Comparison of ENCODE assay signal across 33 cellular contexts in genomic region chr7:112308974-112309373, GRCh38.
"Had no signal": no experiment of that assay in that cellular context is flagged by ENCODE, and none has a peak within 500 bp of the region (broad histone marks: within the 10 kb centered on the region; RNA-seq: fewer than 3 reads in every experiment).

No MANE protein-coding gene starts in this region.

- H3K36me3 ChIP-seq: adrenal gland, brain microvascular endothelial cell, breast epithelium, cardiac muscle cell had no signal

- H3K27ac ChIP-seq: adrenal gland, ascending aorta, body of pancreas, brain microvascular endothelial cell, breast epithelium, cardiac muscle cell had no signal

- H3K9me3 ChIP-seq: adrenal gland, ascending aorta, body of pancreas, breast epithelium had no signal

- FAIRE-seq: astrocyte, bronchial epithelial cell had no signal

- H3K27me3 ChIP-seq: adrenal gland, ascending aorta, body of pancreas, brain microvascular endothelial cell, breast epithelium, cardiac muscle cell had no signal

- H3K4me3 ChIP-seq: adrenal gland, ascending aorta, body of pancreas, breast epithelium, cardiac muscle cell had no signal

- ATAC-seq: activated naive CD4-positive, alpha-beta T cell treated with anti-CD3 and anti-CD28 coated beads, Interleukin-2, amount 50 U/mL, for 72 hours; activated naive CD8-positive, alpha-beta T cell treated with anti-CD3 and anti-CD28 coated beads, Interleukin-2, amount 50 U/mL, for 24 hours; activated T-cell treated with anti-CD3 and anti-CD28 coated beads, Interleukin-2, amount 50 U/mL, for 4 hours; activated T-cell treated with anti-CD3 and anti-CD28 coated beads, Interleukin-2, amount 50 U/mL, for 72 hours; activated T-helper 17 cell treated with anti-CD3 and anti-CD28 coated beads, Interleukin-2, amount 50 U/mL, for 72 hours; body of pancreas had no signal

- H3K4me1 ChIP-seq: adrenal gland, ascending aorta, body of pancreas, breast epithelium had no signal

- DNase-seq: activated effector memory CD4-positive, alpha-beta T cell treated with anti-CD3 and anti-CD28 coated beads, Interleukin-2, amount 50 U/mL, for 16 hours; activated effector memory CD4-positive, alpha-beta T cell treated with Interleukin-2 at 50 U/mL for 16 hours; activated gamma-delta T cell; activated gamma-delta T cell treated with Interleukin-2 at 50 U/mL for 16 hours; activated naive CD4-positive, alpha-beta T cell; activated naive CD4-positive, alpha-beta T cell treated with anti-CD3 and anti-CD28 coated beads for 36 hours; activated naive CD4-positive, alpha-beta T cell treated with anti-CD3 and anti-CD28 coated beads, Interleukin-2, amount 10 ng/mL, durations not matched to agents 7 days and 5 days; activated naive CD4-positive, alpha-beta T cell treated with anti-CD3 and anti-CD28 coated beads, Interleukin-2, amount 50 U/mL, for 16 hours; activated naive CD4-positive, alpha-beta T cell treated with Interleukin-2 at 50 U/mL for 16 hours; activated naive CD8-positive, alpha-beta T cell treated with anti-CD3 and anti-CD28 coated beads for 36 hours; activated naive CD8-positive, alpha-beta T cell treated with anti-CD3 and anti-CD28 coated beads, Interleukin-2, amount 10 ng/mL, durations not matched to agents 7 days and 5 days; activated naive CD8-positive, alpha-beta T cell treated with anti-CD3 and anti-CD28 coated beads, Interleukin-2, amount 50 U/mL, for 24 hours; activated T-cell treated with anti-CD3 and anti-CD28 coated beads, Interleukin-2, amount 50 U/mL, for 24 hours; activated T-cell treated with anti-CD3 and anti-CD28 coated beads, Interleukin-2, amount 50 U/mL, for 4 hours; activated T-cell treated with anti-CD3 and anti-CD28 coated beads, Interleukin-2, amount 50 U/mL, for 48 hours; activated T-cell treated with anti-CD3 and anti-CD28 coated beads, Interleukin-2, amount 50 U/mL, for 72 hours; adrenal gland; amniotic stem cell; amygdala; anterior cingulate cortex; aorta; body of pancreas; brain microvascular endothelial cell; caudate nucleus; central memory CD4-positive, alpha-beta T cell; cerebellar nuclear complex had no signal
